ENCODE assay signal across 8 cellular contexts in the genomic region with DNA sequence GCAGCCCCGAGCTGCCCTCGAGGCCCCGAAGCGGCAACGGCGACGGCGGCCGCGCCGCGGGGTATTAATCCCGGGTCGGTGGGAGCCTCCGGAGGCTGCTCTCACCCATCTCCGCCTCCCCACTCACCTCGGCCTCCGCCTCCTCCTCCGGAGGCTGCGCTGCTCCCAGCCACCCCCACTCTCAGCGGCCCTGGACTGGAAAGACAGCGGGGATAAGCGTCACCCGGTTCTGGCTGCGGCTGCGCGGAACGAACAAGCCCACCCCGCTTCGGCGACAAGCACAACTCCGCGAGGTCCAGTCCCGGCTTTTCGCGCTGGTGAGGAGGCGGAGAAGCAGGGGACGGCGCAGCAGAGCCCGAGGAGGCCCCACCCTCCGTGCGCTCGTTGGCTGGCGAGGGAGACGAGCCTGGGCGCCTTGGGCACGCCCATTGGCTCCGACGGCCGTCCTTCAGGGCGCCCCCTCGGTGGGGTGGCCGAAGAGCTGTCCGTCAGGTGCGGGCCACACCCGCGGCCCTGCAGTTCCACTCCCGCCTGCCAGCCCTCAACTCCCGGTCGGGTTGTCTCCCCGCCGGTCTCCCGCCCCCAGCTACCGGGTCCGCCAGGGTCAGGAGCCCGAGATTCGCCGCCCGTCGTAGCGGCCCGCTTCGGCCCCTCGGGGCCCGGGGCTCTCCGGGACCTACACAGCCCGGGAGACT. TPM values are rescaled to one million over a fixed set of nuclear protein-coding genes. Genes with fewer than 3 reads are reported as not detected.
DNase-seq lines count a peak whose midpoint lies in the region; ATAC-seq and TF ChIP-seq lines count a peak whose summit lies in the region.

Gene ZMYM5 (minus strand): TSS at position 327 of the 695 bp plus-strand sequence. CDS start 11,469 bp downstream, outside the sequence.

- peak within 1 kb of the TSS; percentile 100 for H4K12ac ChIP-seq in trophoblast cell (ENCODE audit: low read depth, low read length)

- H3K27ac ChIP-seq in cardiac muscle cell (peak within 1 kb of the TSS; percentile 95), trophoblast cell (ENCODE audit: low read depth, low read length) (peak within 1 kb of the TSS; percentile 95), transverse colon (peak within 1 kb of the TSS; percentile 96 to 100 (median 99))

- in situ Hi-C loops in transverse colon (cut with MboI; ENCODE audit: low pct_ligation_motif_present in 1 of 4, low pct_unique_long_range_greater_than_20kb in 1 of 4, low sequenced_read_pairs in 3 of 4), result no loop called here

- peak within 1 kb of the TSS; percentile 96 for H3K18ac ChIP-seq in trophoblast cell (ENCODE audit: low read length)

- peak within 1 kb of the TSS; percentile 99 for H3K14ac ChIP-seq in trophoblast cell (ENCODE audit: low read length)

- peak within 1 kb of the TSS; percentile 96 for H4K8ac ChIP-seq in trophoblast cell (ENCODE audit: low read depth, low read length)

- peak within 1 kb of the TSS; percentile 91 for H2BK120ac ChIP-seq in trophoblast cell (ENCODE audit: insufficient read depth, low read length, poor library complexity)

- peak; percentile 93 for TF ChIP-seq POLR2A in transverse colon (IDR thresholded peaks at IDR 0.05)

- H3K27me3 ChIP-seq in adipocyte (replicated peaks; ENCODE audit: control insufficient read depth, insufficient read depth, low read length), result no peaks in the 10 kb centered on the region
- no peaks in the 10 kb centered on the region for H3K27me3 ChIP-seq in cardiac muscle cell
- H3K27me3 ChIP-seq in trophoblast cell (ENCODE audit: insufficient read depth, low read length), result no peaks in the 10 kb centered on the region
- no peaks in the 10 kb centered on the region for H3K27me3 ChIP-seq in transverse colon

- H2BK12ac ChIP-seq in trophoblast cell (ENCODE audit: low read length), result no peak within 1 kb of the TSS

- H2AFZ ChIP-seq in trophoblast cell (ENCODE audit: insufficient read depth, low read length, poor library complexity), result peak within 1 kb of the TSS; percentile 48

- peaks cover 12% of the 10 kb centered on the region for H3K79me2 ChIP-seq in trophoblast cell (ENCODE audit: control insufficient read depth, insufficient read depth, low read length, poor library complexity)

- H3K9me3 ChIP-seq in adipocyte (ENCODE audit: control insufficient read depth, low read length) (no peaks in the 10 kb centered on the region), cardiac muscle cell (ENCODE audit: low read depth) (no peaks in the 10 kb centered on the region), trophoblast cell (ENCODE audit: insufficient read depth, low read depth, low read length) (no peaks in the 10 kb centered on the region), transverse colon (no peaks in the 10 kb centered on the region)

- H3K4ac ChIP-seq in trophoblast cell (ENCODE audit: low read depth, low read length), result peak within 1 kb of the TSS; percentile 77

- DNase-seq in GM12864 (ENCODE audit: low read depth) (peak; percentile 96), NCI-H1417 treated with DMSO at 0.1 percent for 48 hours (lab: John Stamatoyannopoulos, UW) (peak; percentile 58), SW480 (ENCODE audit: low spot score) (peak; percentile 99), adipocyte (ENCODE audit: low read depth) (peak; percentile 100), cardiac muscle cell (ENCODE audit: low read depth in 1 of 2, low spot score in 1 of 2) (peak; percentile 99 to 100), trophoblast cell (peak; percentile 99), transverse colon (peak; percentile 99)

- peak within 1 kb of the TSS; percentile 97 for H2AK5ac ChIP-seq in trophoblast cell (ENCODE audit: low read length)

- no CpG with 5 or more reads among the region's 77 CpGs for WGBS in trophoblast cell (ENCODE audit: extremely low coverage, insufficient coverage, insufficient read length)
- WGBS in transverse colon (ENCODE audit: low coverage in 1 of 2), 2 donors, result 0% methylated on average over 63 of the region's 77 CpGs; no CpG with 5 or more reads in 1 of the 2 donors

- TF ChIP-seq EP300 in transverse colon (IDR thresholded peaks at IDR 0.05; ENCODE audit: low read depth), result no peak

- peak within 1 kb of the TSS; percentile 95 for H3K9ac ChIP-seq in adipocyte (ENCODE audit: low read length)
- H3K9ac ChIP-seq in trophoblast cell (ENCODE audit: low read length), result peak within 1 kb of the TSS; percentile 96

- peak within 1 kb of the TSS; percentile 95 for H4K91ac ChIP-seq in trophoblast cell (ENCODE audit: low read depth, low read length)

- peaks cover 16% of the 10 kb centered on the region for H3K79me1 ChIP-seq in trophoblast cell (ENCODE audit: low read length)

- TF ChIP-seq CTCF in GM12864 (IDR thresholded peaks at IDR 0.05; ENCODE audit: low read depth, low read length, missing control alignments), result no peak
- TF ChIP-seq CTCF in cardiac muscle cell (IDR thresholded peaks at IDR 0.05; ENCODE audit: low read depth, low read length), result no peak
- TF ChIP-seq CTCF in transverse colon (IDR thresholded peaks at IDR 0.05), result peak in 1 of 5 experiments; percentile 23

- H3K4me1 ChIP-seq in adipocyte (ENCODE audit: control insufficient read depth, insufficient read depth, low read length) (peaks cover 26% of the 10 kb centered on the region), cardiac muscle cell (ENCODE audit: low read depth) (peaks cover 16% of the 10 kb centered on the region), trophoblast cell (ENCODE audit: control insufficient read depth in 1 of 2, insufficient read depth in 2 of 2, low read length in 2 of 2) (peaks cover 3 to 6% of the 10 kb centered on the region in 2 experiments), transverse colon (peaks cover 9 to 27% (median 18%) of the 10 kb centered on the region in 4 donors)

- peak within 1 kb of the TSS; percentile 73 for H3K4me2 ChIP-seq in trophoblast cell (ENCODE audit: low read length)

- H3K4me3 ChIP-seq in GM12864 (ENCODE audit: low read depth, low read length) (peak within 1 kb of the TSS; percentile 97), adipocyte (ENCODE audit: low read length) (peak within 1 kb of the TSS; percentile 97), cardiac muscle cell (peak within 1 kb of the TSS; percentile 94), trophoblast cell (ENCODE audit: low read depth, low read length) (peak within 1 kb of the TSS; percentile 96), transverse colon (peak within 1 kb of the TSS; percentile 69 to 95 (median 86))

- intact Hi-C loops in transverse colon (cut with DNase I; ENCODE audit: low total_unique reads), result loop anchor here (1.0 to 5.0 kb wide), 2 partner anchors 81 to 94 kb away; partner anchors contain the start of genes PSPC1 and ZMYM2

- H3K23ac ChIP-seq in trophoblast cell (ENCODE audit: low read length), result no peak within 1 kb of the TSS

- peak; percentile 84 for ATAC-seq in HG02759 (IDR thresholded peaks at IDR 0.05; ENCODE audit: unreplicated experiment)

- H3K36me3 ChIP-seq in adipocyte (ENCODE audit: control insufficient read depth, insufficient read depth, low read length, severe bottlenecking) (no peaks in the 10 kb centered on the region), cardiac muscle cell (no peaks in the 10 kb centered on the region), trophoblast cell (ENCODE audit: control insufficient read depth in 1 of 2, insufficient read depth in 2 of 2, low read length in 2 of 2) (no peaks in the 10 kb centered on the region), transverse colon (peaks cover 0 to 5% (median 1%) of the 10 kb centered on the region in 4 donors)

- peak within 1 kb of the TSS; percentile 93 for H2BK5ac ChIP-seq in trophoblast cell (ENCODE audit: low read depth, low read length, poor library complexity)

RNA-seq across cellular contexts. Expression of gene ZMYM5, which starts in this region (rescaled TPM):
- total RNA-seq in cardiac muscle cell (5.6 and 6.6 TPM in 2 replicates), transverse colon (100 to 1,000 TPM in 1 of 4 donors, 10 to 100 TPM in 2, 1 to 10 TPM in 1; 4.9 to 259 (median 14.3) TPM)
- 14.7 and 15.5 TPM in 2 replicates for polyA plus RNA-seq in cardiac muscle cell
- polyA plus RNA-seq in trophoblast cell (2013), result 7.2 and 7.7 TPM in 2 replicates

Comparison
In these comparisons a context has a peak if more than half of its experiments do, and no peak if none do; other contexts are left out.
1. Peak in every context shown above with its lines: DNase-seq, ATAC-seq, H3K4me3 ChIP-seq and H3K27ac ChIP-seq.